1 cellular context compared by ENCODE assay signal in the genomic region with DNA sequence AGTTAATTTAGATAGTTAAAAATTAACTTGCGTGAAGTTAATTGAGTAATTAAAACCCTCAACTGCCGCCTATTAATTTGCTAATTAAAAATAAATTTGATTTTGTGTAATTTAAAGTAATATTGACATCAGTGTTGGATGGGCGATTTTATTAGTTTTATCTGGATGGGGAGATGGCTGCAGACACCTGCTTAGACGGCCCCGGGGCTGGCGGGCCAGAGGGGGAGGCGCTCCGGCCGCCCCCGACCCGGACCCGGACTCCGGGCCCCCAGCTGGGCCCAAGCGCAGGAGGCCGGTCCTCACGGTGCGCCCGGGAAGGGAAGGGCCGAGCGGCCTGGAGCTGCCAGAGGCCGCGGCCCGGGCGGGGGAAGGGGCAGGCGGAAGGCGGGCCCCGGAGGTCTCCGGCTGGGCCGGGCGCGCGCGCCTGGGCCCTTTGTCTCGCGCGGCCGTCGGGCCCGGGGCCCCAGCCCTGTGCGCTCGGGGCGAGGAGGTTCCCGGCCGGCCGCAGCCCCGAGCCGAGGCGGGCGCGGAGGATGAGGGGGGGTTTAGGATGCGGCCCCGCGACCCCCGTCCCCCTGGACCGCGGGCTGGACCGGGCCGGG.
TF ChIP-seq lines count a peak whose summit lies in the region.

No MANE protein-coding gene starts in this region.

TF ChIP-seq in GM23338, 12 proteins besides CTCF, POLR2A, EP300 and RAD21 (continued from another document):
- TF ChIP-seq, protein P1, sequence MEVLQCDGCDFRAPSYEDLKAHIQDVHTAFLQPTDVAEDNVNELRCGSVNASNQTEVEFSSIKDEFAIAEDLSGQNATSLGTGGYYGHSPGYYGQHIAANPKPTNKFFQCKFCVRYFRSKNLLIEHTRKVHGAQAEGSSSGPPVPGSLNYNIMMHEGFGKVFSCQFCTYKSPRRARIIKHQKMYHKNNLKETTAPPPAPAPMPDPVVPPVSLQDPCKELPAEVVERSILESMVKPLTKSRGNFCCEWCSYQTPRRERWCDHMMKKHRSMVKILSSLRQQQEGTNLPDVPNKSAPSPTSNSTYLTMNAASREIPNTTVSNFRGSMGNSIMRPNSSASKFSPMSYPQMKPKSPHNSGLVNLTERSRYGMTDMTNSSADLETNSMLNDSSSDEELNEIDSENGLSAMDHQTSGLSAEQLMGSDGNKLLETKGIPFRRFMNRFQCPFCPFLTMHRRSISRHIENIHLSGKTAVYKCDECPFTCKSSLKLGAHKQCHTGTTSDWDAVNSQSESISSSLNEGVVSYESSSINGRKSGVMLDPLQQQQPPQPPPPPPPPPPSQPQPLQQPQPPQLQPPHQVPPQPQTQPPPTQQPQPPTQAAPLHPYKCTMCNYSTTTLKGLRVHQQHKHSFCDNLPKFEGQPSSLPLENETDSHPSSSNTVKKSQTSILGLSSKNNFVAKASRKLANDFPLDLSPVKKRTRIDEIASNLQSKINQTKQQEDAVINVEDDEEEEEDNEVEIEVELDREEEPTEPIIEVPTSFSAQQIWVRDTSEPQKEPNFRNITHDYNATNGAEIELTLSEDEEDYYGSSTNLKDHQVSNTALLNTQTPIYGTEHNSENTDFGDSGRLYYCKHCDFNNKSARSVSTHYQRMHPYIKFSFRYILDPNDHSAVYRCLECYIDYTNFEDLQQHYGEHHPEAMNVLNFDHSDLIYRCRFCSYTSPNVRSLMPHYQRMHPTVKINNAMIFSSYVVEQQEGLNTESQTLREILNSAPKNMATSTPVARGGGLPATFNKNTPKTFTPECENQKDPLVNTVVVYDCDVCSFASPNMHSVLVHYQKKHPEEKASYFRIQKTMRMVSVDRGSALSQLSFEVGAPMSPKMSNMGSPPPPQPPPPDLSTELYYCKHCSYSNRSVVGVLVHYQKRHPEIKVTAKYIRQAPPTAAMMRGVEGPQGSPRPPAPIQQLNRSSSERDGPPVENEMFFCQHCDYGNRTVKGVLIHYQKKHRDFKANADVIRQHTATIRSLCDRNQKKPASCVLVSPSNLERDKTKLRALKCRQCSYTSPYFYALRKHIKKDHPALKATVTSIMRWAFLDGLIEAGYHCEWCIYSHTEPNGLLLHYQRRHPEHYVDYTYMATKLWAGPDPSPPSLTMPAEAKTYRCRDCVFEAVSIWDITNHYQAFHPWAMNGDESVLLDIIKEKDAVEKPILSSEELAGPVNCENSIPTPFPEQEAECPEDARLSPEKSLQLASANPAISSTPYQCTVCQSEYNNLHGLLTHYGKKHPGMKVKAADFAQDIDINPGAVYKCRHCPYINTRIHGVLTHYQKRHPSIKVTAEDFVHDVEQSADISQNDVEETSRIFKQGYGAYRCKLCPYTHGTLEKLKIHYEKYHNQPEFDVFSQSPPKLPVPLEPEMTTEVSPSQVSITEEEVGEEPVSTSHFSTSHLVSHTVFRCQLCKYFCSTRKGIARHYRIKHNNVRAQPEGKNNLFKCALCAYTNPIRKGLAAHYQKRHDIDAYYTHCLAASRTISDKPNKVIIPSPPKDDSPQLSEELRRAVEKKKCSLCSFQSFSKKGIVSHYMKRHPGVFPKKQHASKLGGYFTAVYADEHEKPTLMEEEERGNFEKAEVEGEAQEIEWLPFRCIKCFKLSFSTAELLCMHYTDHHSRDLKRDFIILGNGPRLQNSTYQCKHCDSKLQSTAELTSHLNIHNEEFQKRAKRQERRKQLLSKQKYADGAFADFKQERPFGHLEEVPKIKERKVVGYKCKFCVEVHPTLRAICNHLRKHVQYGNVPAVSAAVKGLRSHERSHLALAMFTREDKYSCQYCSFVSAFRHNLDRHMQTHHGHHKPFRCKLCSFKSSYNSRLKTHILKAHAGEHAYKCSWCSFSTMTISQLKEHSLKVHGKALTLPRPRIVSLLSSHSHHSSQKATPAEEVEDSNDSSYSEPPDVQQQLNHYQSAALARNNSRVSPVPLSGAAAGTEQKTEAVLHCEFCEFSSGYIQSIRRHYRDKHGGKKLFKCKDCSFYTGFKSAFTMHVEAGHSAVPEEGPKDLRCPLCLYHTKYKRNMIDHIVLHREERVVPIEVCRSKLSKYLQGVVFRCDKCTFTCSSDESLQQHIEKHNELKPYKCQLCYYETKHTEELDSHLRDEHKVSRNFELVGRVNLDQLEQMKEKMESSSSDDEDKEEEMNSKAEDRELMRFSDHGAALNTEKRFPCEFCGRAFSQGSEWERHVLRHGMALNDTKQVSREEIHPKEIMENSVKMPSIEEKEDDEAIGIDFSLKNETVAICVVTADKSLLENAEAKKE (CRISPR knock-in tag; IDR thresholded peaks at IDR 0.05): no peak
